In genomic region chrX:13376857-13377441, GRCh38 we compare ENCODE assay signal across 9 cellular contexts. TPM values are rescaled to one million over a fixed set of nuclear protein-coding genes. Genes with fewer than 3 reads are reported as not detected.
A peak's percentile ranks its signal among the peaks of the same experiment; 100 is the strongest.
DNase-seq lines count a peak whose midpoint lies in the region; ATAC-seq and TF ChIP-seq lines count a peak whose summit lies in the region.
"Had no signal": no experiment of that assay in that cellular context is flagged by ENCODE, and none has a peak within 500 bp of the region (broad histone marks: within the 10 kb centered on the region; RNA-seq: fewer than 3 reads in every experiment).

No MANE protein-coding gene starts in this region.

- no peaks in the 10 kb centered on the region for H3K36me3 Mint-ChIP-seq in GM23338 (ENCODE audit: low read depth)

- H3K9me3 Mint-ChIP-seq in GM23338 = no peaks in the 10 kb centered on the region

- H3K79me2 ChIP-seq in GM23338 (replicated peaks; ENCODE audit: insufficient read depth) = no peaks in the 10 kb centered on the region

- no peak overlapping the region for H3K4me3 ChIP-seq in GM23338
- no peak overlapping the region for H3K4me3 ChIP-seq in skeletal muscle cell (ENCODE audit: low read depth, low read length)

- H3K4me3 Mint-ChIP-seq in GM23338 = no peak overlapping the region

- no peaks in the 10 kb centered on the region for H3K9me2 ChIP-seq in GM23338 (ENCODE audit: insufficient read depth)

- ATAC-seq in GM23338 (no peak), GM21390 (IDR thresholded peaks at IDR 0.05; ENCODE audit: unreplicated experiment) (no peak), GM21528 (IDR thresholded peaks at IDR 0.05; ENCODE audit: low FRiP score, unreplicated experiment) (no peak)

- peak overlapping the region; percentile 30; the same call in 1 of the 2 replicates for H3K27ac Mint-ChIP-seq in GM23338

- H3K4me1 ChIP-seq in GM23338 (ENCODE audit: insufficient read depth) = no peaks in the 10 kb centered on the region

- no peak for TF ChIP-seq CTCF in GM23338 (conservative IDR thresholded peaks at IDR 0.05; ENCODE audit: low read depth in 2 of 2)

- H2AFZ ChIP-seq in GM23338 = no peak overlapping the region

- H3K36me3 ChIP-seq in GM23338 (ENCODE audit: insufficient read depth) = no peaks in the 10 kb centered on the region

- H3K4me1 Mint-ChIP-seq in GM23338 = peaks cover 9% of the 10 kb centered on the region; the same call in 2 of the 3 replicates

- H3K27ac ChIP-seq in GM23338 (ENCODE audit: low read depth) = no peak overlapping the region

- H3K27me3 ChIP-seq in GM23338 (ENCODE audit: insufficient read depth) = no peaks in the 10 kb centered on the region

- H3K27me3 Mint-ChIP-seq in GM23338 (ENCODE audit: insufficient read depth, low read depth, poor library complexity) = peaks cover 2% of the 10 kb centered on the region

- no peaks in the 10 kb centered on the region for H4K20me1 ChIP-seq in GM23338 (replicated peaks; ENCODE audit: insufficient read depth)

- no peak overlapping the region for H3K4me2 ChIP-seq in GM23338

- no peaks in the 10 kb centered on the region for H3F3A ChIP-seq in GM23338 (replicated peaks; ENCODE audit: low read depth)

- DNase-seq in GM23338 (ENCODE audit: low spot score) (no peak), NCI-H2196 (lab: John Stamatoyannopoulos, UW; ENCODE audit: unreplicated experiment) (peak; percentile 36), dermis blood vessel endothelial cell (peak; percentile 33), skeletal muscle cell (ENCODE audit: low read depth) (peak; percentile 96), HuH-7 (ENCODE audit: low spot score) (no peak)

TF ChIP-seq in GM23338, 12 proteins besides CTCF, POLR2A, EP300 and RAD21:
- TF ChIP-seq ZNF462 (CRISPR knock-in tag; IDR thresholded peaks at IDR 0.05) (no peak), JUNB (IDR thresholded peaks at IDR 0.05; ENCODE audit: unreplicated experiment) (no peak), STAT1 (IDR thresholded peaks at IDR 0.05; ENCODE audit: unreplicated experiment) (no peak), EZH2 (IDR thresholded peaks at IDR 0.05; ENCODE audit: low read depth, unreplicated experiment) (no peak), POLR2AphosphoS5 (IDR thresholded peaks at IDR 0.05; ENCODE audit: low read depth) (no peak), EZH2phosphoT487 (IDR thresholded peaks at IDR 0.05; ENCODE audit: unreplicated experiment) (no peak), CREB1 (CRISPR knock-in tag; IDR thresholded peaks at IDR 0.05; ENCODE audit: low read depth) (no peak), ZNF114 (CRISPR knock-in tag; IDR thresholded peaks at IDR 0.05) (no peak), REST (IDR thresholded peaks at IDR 0.05; ENCODE audit: unreplicated experiment) (no peak), ETS1 (IDR thresholded peaks at IDR 0.05) (no peak), NANOG (IDR thresholded peaks at IDR 0.05; ENCODE audit: borderline replicate concordance) (no peak), ZNF331 (CRISPR knock-in tag; IDR thresholded peaks at IDR 0.05; ENCODE audit: low read depth) (no peak)

RNA-seq across cellular contexts. Expression of gene ATXN3L, which starts 57.1 kb away (rescaled TPM):
- not detected in 2 replicates for total RNA-seq in GM23338 (2014; rRNA removed; shearing (Covaris generic))
- not detected in 2 replicates for polyA plus RNA-seq in GM23338 (2016; fragmentation: Nextera tagmentation; extraction: Ambion mirVana)
- total RNA-seq in dermis blood vessel endothelial cell = not detected in 2 replicates
- total RNA-seq: endothelial cell of umbilical vein, subcutaneous adipose tissue had no signal
- polyA plus RNA-seq: endothelial cell of umbilical vein had no signal

Comparison
In these comparisons a context has a peak if more than half of its experiments do, and no peak if none do; other contexts are left out.
1. DNase-seq: peak in NCI-H2196 (single experiment), dermis blood vessel endothelial cell (single experiment) and skeletal muscle cell (single experiment); none in GM23338 (single experiment) and HuH-7 (single experiment).